In the genomic region with DNA sequence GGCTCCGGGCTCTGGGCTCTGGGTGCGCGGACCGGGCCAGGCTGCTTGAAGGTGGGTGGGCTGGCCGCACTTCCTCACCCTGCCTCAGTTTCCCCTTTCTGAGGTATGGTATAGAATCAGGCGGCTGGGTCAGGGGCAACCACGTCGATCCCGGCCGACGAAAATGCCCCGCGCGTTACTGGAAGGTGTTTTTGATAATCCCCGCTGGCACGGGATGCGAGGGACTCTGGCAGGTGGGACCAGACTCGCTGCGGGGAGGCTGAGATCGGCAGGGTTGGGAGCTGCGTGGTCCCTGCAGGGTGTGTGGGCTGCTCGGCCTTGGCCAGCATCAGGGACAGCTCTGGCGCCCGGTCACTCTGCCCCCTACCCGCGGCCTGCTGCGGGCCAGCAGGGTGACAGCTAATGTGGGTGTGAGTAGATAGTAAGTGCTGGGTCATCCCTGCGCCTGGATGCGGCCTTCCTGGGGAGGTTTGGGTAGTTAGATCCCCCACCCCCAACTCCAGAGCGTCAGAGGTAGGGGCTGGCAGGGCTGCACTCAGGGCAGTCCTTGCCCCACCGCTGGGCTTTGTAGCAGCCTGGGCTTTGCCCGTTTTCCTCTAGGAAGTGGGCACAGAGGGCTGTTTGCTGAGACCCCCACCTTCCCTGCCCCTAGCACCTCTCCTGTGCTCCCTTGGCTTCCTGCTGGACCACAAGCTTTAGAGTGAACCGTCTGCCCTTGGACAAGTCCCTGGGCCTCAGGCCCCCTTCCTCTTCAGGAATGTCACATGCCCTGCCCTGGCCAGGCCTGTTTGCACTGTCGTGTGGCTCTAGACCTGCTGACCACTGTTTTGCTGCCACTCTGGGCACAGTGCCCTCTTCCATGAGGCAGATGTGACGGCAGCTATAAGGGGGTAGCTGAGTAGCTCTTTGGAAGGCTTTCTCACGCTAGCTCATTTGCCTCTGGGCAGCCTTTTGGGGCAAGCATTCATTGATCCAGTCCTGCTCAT, we compare ENCODE assay signal across 8 cellular contexts. TPM values are rescaled to one million over a fixed set of nuclear protein-coding genes. Genes with fewer than 3 reads are reported as not detected.
DNase-seq lines count a peak whose midpoint lies in the region; ATAC-seq and TF ChIP-seq lines count a peak whose summit lies in the region.

No MANE protein-coding gene starts in this region.

- H3K4me3 Mint-ChIP-seq in activated CD4-positive, alpha-beta memory T cell treated with anti-CD3 and anti-CD28 coated beads, Interleukin-2, amount 10 ng/mL, durations not matched to agents 7 days and 5 days = peak overlapping the region; percentile 91
- peak overlapping the region; percentile 95 for H3K4me3 Mint-ChIP-seq in natural killer cell treated with Interleukin-12 subunit alpha and Interleukin-12 subunit beta and Interleukin-15 and Interleukin-18, amount 100 ng/mL, for 72 hours

- POLR2A ChIA-PET in activated CD4-positive, alpha-beta memory T cell treated with anti-CD3 and anti-CD28 coated beads, Interleukin-2, amount 10 ng/mL, durations not matched to agents 7 days and 5 days (lab: Charles Lee) = interaction anchor here (0.6 to 2.6 kb wide), 17 partner anchors 10 to 543 kb away, joined by 3 to 41 read pairs (median 3); a partner anchor contains a TSS

- H3K27ac ChIP-seq in C4-2B = peak overlapping the region; percentile 82

- H3K4me3 ChIP-seq in fibroblast of pulmonary artery (replicated peaks; ENCODE audit: low read depth, low read length) = peak overlapping the region; percentile 92

- peak; percentile 5 for ATAC-seq in HG02852 (IDR thresholded peaks at IDR 0.05; ENCODE audit: unreplicated experiment)
- ATAC-seq in natural killer cell treated with Interleukin-12 subunit alpha and Interleukin-12 subunit beta and Interleukin-15 and Interleukin-18, amount 100 ng/mL, for 72 hours = peak in 1 of 2 donors; percentile 3
- ATAC-seq in HG03520 (IDR thresholded peaks at IDR 0.05; ENCODE audit: unreplicated experiment) = no peak
- ATAC-seq in HG03442 (IDR thresholded peaks at IDR 0.05; ENCODE audit: unreplicated experiment) = no peak
- ATAC-seq in GM18517 (IDR thresholded peaks at IDR 0.05; ENCODE audit: unreplicated experiment) = no peak

- peaks cover 35% of the 10 kb centered on the region for H3K4me1 Mint-ChIP-seq in activated CD4-positive, alpha-beta memory T cell treated with anti-CD3 and anti-CD28 coated beads, Interleukin-2, amount 10 ng/mL, durations not matched to agents 7 days and 5 days
- H3K4me1 Mint-ChIP-seq in natural killer cell treated with Interleukin-12 subunit alpha and Interleukin-12 subunit beta and Interleukin-15 and Interleukin-18, amount 100 ng/mL, for 72 hours (ENCODE audit: low read depth in 2 of 2) = peaks cover 31 to 35% of the 10 kb centered on the region in 2 donors

- no peak for DNase-seq in activated CD4-positive, alpha-beta memory T cell treated with anti-CD3 and anti-CD28 coated beads, Interleukin-2, amount 10 ng/mL, durations not matched to agents 7 days and 5 days
- peak; percentile 46 for DNase-seq in fibroblast of pulmonary artery (ENCODE audit: low read depth)
- DNase-seq in natural killer cell treated with Interleukin-12 subunit alpha and Interleukin-12 subunit beta and Interleukin-15 and Interleukin-18, amount 100 ng/mL, for 72 hours (ENCODE audit: low spot score) = no peak

- peak overlapping the region; percentile 81 for H3K27ac Mint-ChIP-seq in activated CD4-positive, alpha-beta memory T cell treated with anti-CD3 and anti-CD28 coated beads, Interleukin-2, amount 10 ng/mL, durations not matched to agents 7 days and 5 days
- H3K27ac Mint-ChIP-seq in natural killer cell treated with Interleukin-12 subunit alpha and Interleukin-12 subunit beta and Interleukin-15 and Interleukin-18, amount 100 ng/mL, for 72 hours = peak overlapping the region; percentile 83 to 90

- peaks cover 17% of the 10 kb centered on the region for H3K27me3 Mint-ChIP-seq in activated CD4-positive, alpha-beta memory T cell treated with anti-CD3 and anti-CD28 coated beads, Interleukin-2, amount 10 ng/mL, durations not matched to agents 7 days and 5 days
- H3K27me3 Mint-ChIP-seq in natural killer cell treated with Interleukin-12 subunit alpha and Interleukin-12 subunit beta and Interleukin-15 and Interleukin-18, amount 100 ng/mL, for 72 hours = no peaks in the 10 kb centered on the region

- H3K9me3 Mint-ChIP-seq in activated CD4-positive, alpha-beta memory T cell treated with anti-CD3 and anti-CD28 coated beads, Interleukin-2, amount 10 ng/mL, durations not matched to agents 7 days and 5 days = no peaks in the 10 kb centered on the region
- H3K9me3 Mint-ChIP-seq in natural killer cell treated with Interleukin-12 subunit alpha and Interleukin-12 subunit beta and Interleukin-15 and Interleukin-18, amount 100 ng/mL, for 72 hours = no peaks in the 10 kb centered on the region

- H3K36me3 Mint-ChIP-seq in activated CD4-positive, alpha-beta memory T cell treated with anti-CD3 and anti-CD28 coated beads, Interleukin-2, amount 10 ng/mL, durations not matched to agents 7 days and 5 days (ENCODE audit: low read depth) = peaks cover 4% of the 10 kb centered on the region
- no peaks in the 10 kb centered on the region for H3K36me3 Mint-ChIP-seq in natural killer cell treated with Interleukin-12 subunit alpha and Interleukin-12 subunit beta and Interleukin-15 and Interleukin-18, amount 100 ng/mL, for 72 hours

- TF ChIP-seq CTCF in C4-2B (conservative IDR thresholded peaks at IDR 0.05) = no peak
- TF ChIP-seq CTCF in fibroblast of pulmonary artery (IDR thresholded peaks at IDR 0.05; ENCODE audit: low read length, missing control alignments) = no peak

- CTCF ChIA-PET in activated CD4-positive, alpha-beta memory T cell treated with anti-CD3 and anti-CD28 coated beads, Interleukin-2, amount 10 ng/mL, durations not matched to agents 7 days and 5 days (lab: Charles Lee) = no interaction called here

RNA-seq across cellular contexts. Expression of a gene that starts 0.6 kb away (rescaled TPM):
- 10 to 100 TPM; 39.1 to 44.5 TPM for total RNA-seq in activated CD4-positive, alpha-beta memory T cell treated with anti-CD3 and anti-CD28 coated beads, Interleukin-2, amount 10 ng/mL, durations not matched to agents 7 days and 5 days
- total RNA-seq in natural killer cell treated with Interleukin-12 subunit alpha and Interleukin-12 subunit beta and Interleukin-15 and Interleukin-18, amount 100 ng/mL, for 72 hours = 10 to 100 TPM; 50.5 to 61.6 TPM

RNA-seq across cellular contexts. Expression of a gene that starts 4.9 kb away (rescaled TPM):
- total RNA-seq in activated CD4-positive, alpha-beta memory T cell treated with anti-CD3 and anti-CD28 coated beads, Interleukin-2, amount 10 ng/mL, durations not matched to agents 7 days and 5 days = under 1 TPM; 0.58 to 0.71 TPM
- total RNA-seq in natural killer cell treated with Interleukin-12 subunit alpha and Interleukin-12 subunit beta and Interleukin-15 and Interleukin-18, amount 100 ng/mL, for 72 hours = 1 to 10 TPM; 3.7 to 3.8 TPM

RNA-seq across cellular contexts. Expression of a gene that starts 58.6 kb away (rescaled TPM):
- total RNA-seq in activated CD4-positive, alpha-beta memory T cell treated with anti-CD3 and anti-CD28 coated beads, Interleukin-2, amount 10 ng/mL, durations not matched to agents 7 days and 5 days = 10 to 100 TPM; 40.4 to 41.1 TPM
- total RNA-seq in natural killer cell treated with Interleukin-12 subunit alpha and Interleukin-12 subunit beta and Interleukin-15 and Interleukin-18, amount 100 ng/mL, for 72 hours = 10 to 100 TPM; 60.1 to 89.5 TPM
